Comparison of ENCODE assay signal across 14 cellular contexts in genomic region chr1:54989968-54990810, GRCh38. TPM values are rescaled to one million over a fixed set of nuclear protein-coding genes. Genes with fewer than 3 reads are reported as not detected.
DNase-seq lines count a peak whose midpoint lies in the region; ATAC-seq, FAIRE-seq and TF ChIP-seq lines count a peak whose summit lies in the region.
"Had no signal": no experiment of that assay in that cellular context is flagged by ENCODE, and none has a peak within 500 bp of the region (broad histone marks: within the 10 kb centered on the region; RNA-seq: fewer than 3 reads in every experiment).

No MANE protein-coding gene starts in this region.

- intact Hi-C loops in left colon (cut with DNase I, micrococcal nuclease) = no loop called here

- H3K27ac Mint-ChIP-seq in astrocyte (ENCODE audit: unreplicated experiment) = peak overlapping the region; percentile 75
- H3K27ac Mint-ChIP-seq: endodermal cell had no signal

- H3K9me3 Mint-ChIP-seq in astrocyte (ENCODE audit: unreplicated experiment) = no peaks in the 10 kb centered on the region
- H3K9me3 Mint-ChIP-seq: endodermal cell had no signal

- FAIRE-seq in astrocyte (lab: Jason Lieb, UNC) = no peak

- no peak overlapping the region for H2AFZ ChIP-seq in astrocyte (ENCODE audit: low read depth, low read length)

- H3K27me3 Mint-ChIP-seq in astrocyte (ENCODE audit: low read depth, unreplicated experiment) = peaks cover 25% of the 10 kb centered on the region

- H3K27me3 ChIP-seq in astrocyte (ENCODE audit: insufficient read depth, low read length) = peaks cover 8% of the 10 kb centered on the region
- peaks cover 0 to 4% of the 10 kb centered on the region in 2 donors for H3K27me3 ChIP-seq in tibial nerve
- H3K27me3 ChIP-seq: breast epithelium had no signal

- no peak overlapping the region for H3K9ac ChIP-seq in astrocyte (ENCODE audit: low read length)
- H3K9ac ChIP-seq: SK-N-SH had no signal

- no peak for TF ChIP-seq POLR2A in tibial nerve (IDR thresholded peaks at IDR 0.05)

- H3K4me3 ChIP-seq in astrocyte (ENCODE audit: insufficient read depth, low read depth, low read length) = no peak overlapping the region
- H3K4me3 ChIP-seq in tibial nerve = no peak overlapping the region
- H3K4me3 ChIP-seq: breast epithelium had no signal

- ATAC-seq in left colon = peak; percentile 14
- ATAC-seq in GM19351 (IDR thresholded peaks at IDR 0.05; ENCODE audit: unreplicated experiment) = no peak

- H3K9me3 ChIP-seq in astrocyte (ENCODE audit: insufficient read depth, low read depth, low read length) (no peaks in the 10 kb centered on the region), tibial nerve (no peaks in the 10 kb centered on the region)
- H3K9me3 ChIP-seq: breast epithelium, SK-N-SH had no signal

- H3K4me1 ChIP-seq in astrocyte (ENCODE audit: insufficient read depth, low read length) (peaks cover 5% of the 10 kb centered on the region), tibial nerve (no peaks in the 10 kb centered on the region)
- H3K4me1 ChIP-seq: breast epithelium had no signal

- H3K4me3 Mint-ChIP-seq in astrocyte (ENCODE audit: unreplicated experiment) = peak overlapping the region; percentile 57
- H3K4me3 Mint-ChIP-seq: endodermal cell had no signal

- H3K36me3 ChIP-seq in astrocyte (ENCODE audit: insufficient read depth, low read length) (no peaks in the 10 kb centered on the region), tibial nerve (no peaks in the 10 kb centered on the region)
- H3K36me3 ChIP-seq: breast epithelium had no signal

- DNase-seq in astrocyte (ENCODE audit: low read depth) (peak; percentile 58), left colon (no peak), tibial nerve (ENCODE audit: low spot score in 2 of 2) (no peak), NCI-H1105 treated with DMSO at 0.1 percent for 48 hours (lab: John Stamatoyannopoulos, UW) (no peak)
- DNase-seq: activated gamma-delta T cell treated with Interleukin-2 at 50 U/mL for 16 hours, endodermal cell, NCI-H1048, SK-N-SH had no signal

- H4K20me1 ChIP-seq in astrocyte (ENCODE audit: insufficient read depth, low read length) = no peaks in the 10 kb centered on the region

- H3K27ac ChIP-seq in C4-2B (peak overlapping the region; percentile 10; the same call in 1 of the 2 replicates), astrocyte (ENCODE audit: low read depth, low read length) (no peak overlapping the region), tibial nerve (no peak overlapping the region)
- H3K27ac ChIP-seq: breast epithelium, VCaP had no signal

- peaks cover 3% of the 10 kb centered on the region for H3K36me3 Mint-ChIP-seq in astrocyte (ENCODE audit: low read depth, unreplicated experiment)

- TF ChIP-seq CTCF in C4-2B (conservative IDR thresholded peaks at IDR 0.05) = no peak
- TF ChIP-seq CTCF in astrocyte (IDR thresholded peaks at IDR 0.05; ENCODE audit: insufficient read depth, low read depth, low read length) = no peak
- TF ChIP-seq CTCF in tibial nerve (IDR thresholded peaks at IDR 0.05) = no peak

- peaks cover 13% of the 10 kb centered on the region for H3K4me1 Mint-ChIP-seq in astrocyte (ENCODE audit: low read depth, unreplicated experiment)

- TF ChIP-seq EP300 in tibial nerve (IDR thresholded peaks at IDR 0.05) = no peak

- 67 to 70% methylated on average over 12 to 13 of the region's 13 CpGs for WGBS in tibial nerve, 2 donors

- no peak overlapping the region for H3K4me2 ChIP-seq in astrocyte (ENCODE audit: low read length)
- H3K4me2 ChIP-seq: SK-N-SH had no signal

- no peaks in the 10 kb centered on the region for H3K79me2 ChIP-seq in astrocyte (ENCODE audit: insufficient read depth, low read length)

RNA-seq across cellular contexts. Expression of gene BSND, which starts 8.5 kb away (rescaled TPM):
- total RNA-seq in astrocyte (not detected in 2 replicates), left colon (not detected), tibial nerve (not detected)
- total RNA-seq: HT1080, posterior vena cava had no signal

RNA-seq across cellular contexts. Expression of gene TMEM61, which starts 9.8 kb away (rescaled TPM):
- total RNA-seq in astrocyte (not detected in 2 replicates), left colon (10 to 100 TPM; 12.2 to 19.8 TPM), tibial nerve (under 1 TPM in 1 of 4 donors, not detected in 3; 0.84 TPM)
- total RNA-seq: endodermal cell, HT1080 had no signal

RNA-seq across cellular contexts. Expression of gene PCSK9, which starts 49.2 kb away (rescaled TPM):
- 0.53 and 1.4 TPM in 2 replicates for total RNA-seq in astrocyte
- total RNA-seq in left colon = 10 to 100 TPM; 12.6 to 37.0 TPM
- 1 to 10 TPM in 3 of 4 donors, under 1 TPM in 1; 0.44 to 4.3 (median 2.5) TPM for total RNA-seq in tibial nerve

Comparison
In these comparisons a context has a peak if more than half of its experiments do, and no peak if none do; other contexts are left out.
1. RNA of gene TMEM61, which starts 9.8 kb away (total RNA-seq): 12.2 to 19.8 TPM in left colon; not detected in astrocyte and 0.84 TPM in tibial nerve; every median in the first group is over 4 times any median in the second.